8 cellular contexts compared by ENCODE assay signal in genomic region chr17:49789278-49789578, GRCh38. TPM values are rescaled to one million over a fixed set of nuclear protein-coding genes. Genes with fewer than 3 reads are reported as not detected.
DNase-seq lines count a peak whose midpoint lies in the region; ATAC-seq and TF ChIP-seq lines count a peak whose summit lies in the region.

No MANE protein-coding gene starts in this region.

- peaks cover 5% of the 10 kb centered on the region for H3F3A ChIP-seq in MM.1S (ENCODE audit: insufficient read depth, low read length)

- no peak for ATAC-seq in esophagus mucosa

- H3K27ac Mint-ChIP-seq in nephron, result peak overlapping the region; percentile 96 to 99 (median 99)

- 10 to 13% methylated on average over 15 of the region's 15 CpGs for WGBS in ectodermal cell, 2 experiments

- H3K9me3 ChIP-seq in BLaER1, result no peaks in the 10 kb centered on the region
- H3K9me3 ChIP-seq in MM.1S (replicated peaks; ENCODE audit: insufficient read depth, low read length), result no peaks in the 10 kb centered on the region
- H3K9me3 ChIP-seq in ectodermal cell (ENCODE audit: control insufficient read depth, low read length), result no peaks in the 10 kb centered on the region

- DNase-seq in MM.1S (no peak), medulla oblongata (ENCODE audit: extremely low spot score) (no peak), NCI-H69 (lab: John Stamatoyannopoulos, UW) (no peak), amniotic stem cell (lab: John Stamatoyannopoulos, UW) (no peak)

- peaks cover 64% of the 10 kb centered on the region for H3K79me2 ChIP-seq in MM.1S (ENCODE audit: low read length)

- no peak for TF ChIP-seq CTCF in MM.1S (IDR thresholded peaks at IDR 0.05; ENCODE audit: low read length)
- no peak for TF ChIP-seq CTCF in nephron (IDR thresholded peaks at IDR 0.05; ENCODE audit: unreplicated experiment in 3 of 3)

- H3K4me1 ChIP-seq in BLaER1 (peaks cover 47% of the 10 kb centered on the region), MM.1S (ENCODE audit: low read length) (peaks cover 12% of the 10 kb centered on the region), ectodermal cell (ENCODE audit: control insufficient read depth, insufficient read depth, low read length) (peaks cover 11% of the 10 kb centered on the region)

- no peaks in the 10 kb centered on the region for H3K9me3 Mint-ChIP-seq in nephron

- H3K4me3 ChIP-seq in BLaER1 (peak overlapping the region; percentile 88), MM.1S (ENCODE audit: low read length) (peak overlapping the region; percentile 99), ectodermal cell (ENCODE audit: insufficient read depth, low read depth, low read length) (peak overlapping the region; percentile 100)

- no peaks in the 10 kb centered on the region for H3K27me3 ChIP-seq in BLaER1
- no peaks in the 10 kb centered on the region for H3K27me3 ChIP-seq in MM.1S (replicated peaks; ENCODE audit: insufficient read depth, low read length)
- H3K27me3 ChIP-seq in ectodermal cell (ENCODE audit: control insufficient read depth, insufficient read depth, low read length, poor library complexity, severe bottlenecking), result no peaks in the 10 kb centered on the region

- peaks cover 38% of the 10 kb centered on the region for H3K4me1 Mint-ChIP-seq in nephron

- H3K27ac ChIP-seq in BLaER1 (no peak overlapping the region), MM.1S (ENCODE audit: low read length) (no peak overlapping the region), ectodermal cell (ENCODE audit: insufficient read depth, low read depth, low read length, poor library complexity, severe bottlenecking) (no peak overlapping the region)

- no peaks in the 10 kb centered on the region for H3K9me2 ChIP-seq in MM.1S (replicated peaks; ENCODE audit: insufficient read depth, low read length)

- peak overlapping the region; percentile 92 to 98 (median 94) for H3K4me3 Mint-ChIP-seq in nephron

- H4K20me1 ChIP-seq in BLaER1 (peaks cover 51% of the 10 kb centered on the region), MM.1S (ENCODE audit: insufficient read depth, low read length) (peaks cover 19% of the 10 kb centered on the region)

- H3K27me3 Mint-ChIP-seq in nephron (ENCODE audit: low read depth), result no peaks in the 10 kb centered on the region

- peak overlapping the region; percentile 82 for H3K4me2 ChIP-seq in BLaER1
- H3K4me2 ChIP-seq in MM.1S (ENCODE audit: low read depth, low read length), result peak overlapping the region; percentile 84

- peaks cover 35% of the 10 kb centered on the region for H3K36me3 Mint-ChIP-seq in nephron (ENCODE audit: low read depth)

- no peak overlapping the region for H2AFZ ChIP-seq in MM.1S (ENCODE audit: low read length)

- no peak overlapping the region for H3K9ac ChIP-seq in BLaER1
- no peak overlapping the region for H3K9ac ChIP-seq in MM.1S (ENCODE audit: low read length)

- peaks cover 47% of the 10 kb centered on the region for H3K36me3 ChIP-seq in BLaER1
- H3K36me3 ChIP-seq in MM.1S (replicated peaks; ENCODE audit: insufficient read depth, low read length), result peaks cover 7% of the 10 kb centered on the region; the same call in 1 of the 2 replicates
- H3K36me3 ChIP-seq in ectodermal cell (ENCODE audit: control insufficient read depth, insufficient read depth, low read length), result peaks cover 7% of the 10 kb centered on the region

RNA-seq across cellular contexts. Expression of gene KAT7, which starts 0.7 kb away (rescaled TPM):
- polyA plus RNA-seq in ectodermal cell (2013, experiment 1 of 4), result 89.7 TPM
- polyA plus RNA-seq in ectodermal cell (2013, experiment 2 of 4), result 98.7 TPM
- polyA plus RNA-seq in ectodermal cell (2013, experiment 3 of 4), result 70.1 TPM
- 84.3 TPM for polyA plus RNA-seq in ectodermal cell (2013, experiment 4 of 4)
- total RNA-seq in esophagus mucosa, result 33.7 TPM

RNA-seq across cellular contexts. Expression of gene FAM117A, which starts 25.3 kb away (rescaled TPM):
- polyA plus RNA-seq in ectodermal cell (2013, experiment 1 of 4), result 51.0 TPM
- 57.9 TPM for polyA plus RNA-seq in ectodermal cell (2013, experiment 2 of 4)
- 51.5 TPM for polyA plus RNA-seq in ectodermal cell (2013, experiment 3 of 4)
- polyA plus RNA-seq in ectodermal cell (2013, experiment 4 of 4), result 62.6 TPM
- total RNA-seq in esophagus mucosa, result 3.9 TPM

RNA-seq across cellular contexts. Expression of gene TAC4, which starts 58.6 kb away (rescaled TPM):
- polyA plus RNA-seq in ectodermal cell (2013, experiment 1 of 4), result not detected
- not detected for polyA plus RNA-seq in ectodermal cell (2013, experiment 2 of 4)
- not detected for polyA plus RNA-seq in ectodermal cell (2013, experiment 3 of 4)
- polyA plus RNA-seq in ectodermal cell (2013, experiment 4 of 4), result not detected
- total RNA-seq in esophagus mucosa, result not detected
